ENCODE assay signal across 9 cellular contexts in genomic region chr11:44634401-44635281, GRCh38.
DNase-seq lines count a peak whose midpoint lies in the region; ATAC-seq, FAIRE-seq and TF ChIP-seq lines count a peak whose summit lies in the region.
"Had no signal": no experiment of that assay in that cellular context is flagged by ENCODE, and none has a peak within 500 bp of the region (broad histone marks: within the 10 kb centered on the region; RNA-seq: fewer than 3 reads in every experiment).

No MANE protein-coding gene starts in this region.

- H3K27ac ChIP-seq in endothelial cell of umbilical vein (ENCODE audit: insufficient read depth, low read depth, low read length): no peak overlapping the region

- CTCF ChIA-PET in endothelial cell of umbilical vein (lab: Charles Lee): interaction anchor here (0.6 to 1.9 kb wide), 10 partner anchors 11 to 292 kb away, joined by 3 to 14 read pairs (median 4); no protein-coding TSS in a partner anchor

- FAIRE-seq in endothelial cell of umbilical vein (lab: Jason Lieb, UNC): peak; percentile 85
- FAIRE-seq: G401.6 had no signal

- TF ChIP-seq POLR2A in endothelial cell of umbilical vein (IDR thresholded peaks at IDR 0.05; ENCODE audit: low read depth, low read length): no peak

- dilution Hi-C loops in endothelial cell of umbilical vein (cut with MboI; ENCODE audit: extremely low pct_ligation_motif_present, low sequenced_read_pairs): no loop called here

- H3K4me1 ChIP-seq in endothelial cell of umbilical vein (ENCODE audit: control insufficient read depth, extremely low read depth, insufficient read depth, low read length): peaks cover 20% of the 10 kb centered on the region

- peaks cover 12% of the 10 kb centered on the region for H3K27me3 Mint-ChIP-seq in activated T-cell treated with anti-CD3 and anti-CD28 coated beads, Interleukin-2, amount 50 U/mL, for 4 hours (ENCODE audit: low read depth)
- H3K27me3 Mint-ChIP-seq in activated T-cell treated with anti-CD3 and anti-CD28 coated beads, Interleukin-2, amount 50 U/mL, for 24 hours: peaks cover 20% of the 10 kb centered on the region
- H3K27me3 Mint-ChIP-seq in mesothelial cell of epicardium (ENCODE audit: low read depth): peaks cover 2% of the 10 kb centered on the region
- H3K27me3 Mint-ChIP-seq in activated T-helper 1 cell treated with anti-CD3 and anti-CD28 coated beads, Interleukin-12 subunit alpha, Interleukin-12 subunit beta, Interleukin-2, Interleukin-4 antibody, amounts not matched to agents 30 ng/mL and 10 ng/mL and 1 ng/mL, durations not matched to agents 14 hours and 24 hours and 36 hours (ENCODE audit: insufficient read depth): peaks cover 23% of the 10 kb centered on the region

- no peak for TF ChIP-seq CTCF in endothelial cell of umbilical vein (IDR thresholded peaks at IDR 0.05; ENCODE audit: extremely low read depth in 1 of 2, insufficient read depth in 1 of 2, low read depth in 1 of 2, low read length in 2 of 2)
- TF ChIP-seq CTCF in mesothelial cell of epicardium (IDR thresholded peaks at IDR 0.05; ENCODE audit: unreplicated experiment): no peak

- H4K20me1 ChIP-seq in endothelial cell of umbilical vein (replicated peaks; ENCODE audit: control insufficient read depth, extremely low read depth, insufficient read depth, low read length): no peaks in the 10 kb centered on the region

- H3K79me2 ChIP-seq in endothelial cell of umbilical vein (ENCODE audit: control insufficient read depth, insufficient read depth, low read length): no peaks in the 10 kb centered on the region

- H3K9me1 ChIP-seq in endothelial cell of umbilical vein (replicated peaks; ENCODE audit: control insufficient read depth, extremely low read depth, insufficient read depth, low read length): no peaks in the 10 kb centered on the region

- no peaks in the 10 kb centered on the region for H3K36me3 Mint-ChIP-seq in activated T-cell treated with anti-CD3 and anti-CD28 coated beads, Interleukin-2, amount 50 U/mL, for 4 hours (ENCODE audit: insufficient read depth)
- H3K36me3 Mint-ChIP-seq in activated T-cell treated with anti-CD3 and anti-CD28 coated beads, Interleukin-2, amount 50 U/mL, for 24 hours (ENCODE audit: low read depth): no peaks in the 10 kb centered on the region
- no peaks in the 10 kb centered on the region for H3K36me3 Mint-ChIP-seq in mesothelial cell of epicardium
- peaks cover 2% of the 10 kb centered on the region for H3K36me3 Mint-ChIP-seq in activated T-helper 1 cell treated with anti-CD3 and anti-CD28 coated beads, Interleukin-12 subunit alpha, Interleukin-12 subunit beta, Interleukin-2, Interleukin-4 antibody, amounts not matched to agents 30 ng/mL and 10 ng/mL and 1 ng/mL, durations not matched to agents 14 hours and 24 hours and 36 hours (ENCODE audit: low read depth)

- BruUV-seq in endothelial cell of umbilical vein (replicated peaks; lab: Mats Ljungman, UMichigan): no TSS peak

- H3K9me3 ChIP-seq in endothelial cell of umbilical vein (replicated peaks; ENCODE audit: control insufficient read depth, insufficient read depth, low read length): no peaks in the 10 kb centered on the region

- no peaks in the 10 kb centered on the region for H3K9me3 Mint-ChIP-seq in activated T-cell treated with anti-CD3 and anti-CD28 coated beads, Interleukin-2, amount 50 U/mL, for 4 hours
- no peaks in the 10 kb centered on the region for H3K9me3 Mint-ChIP-seq in activated T-cell treated with anti-CD3 and anti-CD28 coated beads, Interleukin-2, amount 50 U/mL, for 24 hours
- H3K9me3 Mint-ChIP-seq in mesothelial cell of epicardium: no peaks in the 10 kb centered on the region
- no peaks in the 10 kb centered on the region for H3K9me3 Mint-ChIP-seq in activated T-helper 1 cell treated with anti-CD3 and anti-CD28 coated beads, Interleukin-12 subunit alpha, Interleukin-12 subunit beta, Interleukin-2, Interleukin-4 antibody, amounts not matched to agents 30 ng/mL and 10 ng/mL and 1 ng/mL, durations not matched to agents 14 hours and 24 hours and 36 hours

- H3K4me2 ChIP-seq in endothelial cell of umbilical vein (ENCODE audit: insufficient read depth, low read length): no peak overlapping the region

- intact Hi-C loops in endothelial cell of umbilical vein (cut with micrococcal nuclease): no loop called here
- intact Hi-C loops in activated T-helper 1 cell treated with anti-CD3 and anti-CD28 coated beads, Interleukin-12 subunit alpha, Interleukin-12 subunit beta, Interleukin-2, Interleukin-4 antibody, amounts not matched to agents 30 ng/mL and 10 ng/mL and 1 ng/mL, durations not matched to agents 14 hours and 24 hours and 36 hours (cut with micrococcal nuclease): no loop called here

- H3K27me3 ChIP-seq in endothelial cell of umbilical vein (ENCODE audit: control insufficient read depth in 2 of 2, insufficient read depth in 2 of 2, low read length in 2 of 2): no peaks in the 10 kb centered on the region

- H3K4me3 ChIP-seq in endothelial cell of umbilical vein (replicated peaks in 1 of 3; ENCODE audit: insufficient read depth in 1 of 3, low read depth in 1 of 3, low read length in 3 of 3): no peak overlapping the region

- H3K27ac Mint-ChIP-seq in activated T-cell treated with anti-CD3 and anti-CD28 coated beads, Interleukin-2, amount 50 U/mL, for 24 hours: no peak overlapping the region
- peak overlapping the region; percentile 71 for H3K27ac Mint-ChIP-seq in mesothelial cell of epicardium
- no peak overlapping the region for H3K27ac Mint-ChIP-seq in activated T-helper 1 cell treated with anti-CD3 and anti-CD28 coated beads, Interleukin-12 subunit alpha, Interleukin-12 subunit beta, Interleukin-2, Interleukin-4 antibody, amounts not matched to agents 30 ng/mL and 10 ng/mL and 1 ng/mL, durations not matched to agents 14 hours and 24 hours and 36 hours

- H3K4me1 Mint-ChIP-seq in activated T-cell treated with anti-CD3 and anti-CD28 coated beads, Interleukin-2, amount 50 U/mL, for 4 hours (ENCODE audit: low read depth): peaks cover 7% of the 10 kb centered on the region
- H3K4me1 Mint-ChIP-seq in activated T-cell treated with anti-CD3 and anti-CD28 coated beads, Interleukin-2, amount 50 U/mL, for 24 hours (ENCODE audit: low read depth): peaks cover 10% of the 10 kb centered on the region
- H3K4me1 Mint-ChIP-seq in mesothelial cell of epicardium: peaks cover 23% of the 10 kb centered on the region
- no peaks in the 10 kb centered on the region for H3K4me1 Mint-ChIP-seq in activated T-helper 1 cell treated with anti-CD3 and anti-CD28 coated beads, Interleukin-12 subunit alpha, Interleukin-12 subunit beta, Interleukin-2, Interleukin-4 antibody, amounts not matched to agents 30 ng/mL and 10 ng/mL and 1 ng/mL, durations not matched to agents 14 hours and 24 hours and 36 hours (ENCODE audit: low read depth)

- POLR2A ChIA-PET in endothelial cell of umbilical vein (lab: Charles Lee): no interaction called here

- H3K36me3 ChIP-seq in endothelial cell of umbilical vein (ENCODE audit: control insufficient read depth in 2 of 2, extremely low read depth in 1 of 2, insufficient read depth in 2 of 2, low read length in 2 of 2): no peaks in the 10 kb centered on the region

- H3K4me3 Mint-ChIP-seq in activated T-cell treated with anti-CD3 and anti-CD28 coated beads, Interleukin-2, amount 50 U/mL, for 4 hours: no peak overlapping the region
- no peak overlapping the region for H3K4me3 Mint-ChIP-seq in activated T-cell treated with anti-CD3 and anti-CD28 coated beads, Interleukin-2, amount 50 U/mL, for 24 hours
- peak overlapping the region; percentile 47 for H3K4me3 Mint-ChIP-seq in mesothelial cell of epicardium
- H3K4me3 Mint-ChIP-seq in activated T-helper 1 cell treated with anti-CD3 and anti-CD28 coated beads, Interleukin-12 subunit alpha, Interleukin-12 subunit beta, Interleukin-2, Interleukin-4 antibody, amounts not matched to agents 30 ng/mL and 10 ng/mL and 1 ng/mL, durations not matched to agents 14 hours and 24 hours and 36 hours: no peak overlapping the region

- peak; percentile 29 to 38 for ATAC-seq in activated T-cell treated with anti-CD3 and anti-CD28 coated beads, Interleukin-2, amount 50 U/mL, for 4 hours
- no peak for ATAC-seq in HG03045 (IDR thresholded peaks at IDR 0.05; ENCODE audit: unreplicated experiment)
- ATAC-seq in HG03095 (IDR thresholded peaks at IDR 0.05; ENCODE audit: unreplicated experiment): no peak

- peak overlapping the region; percentile 22 for H2AFZ ChIP-seq in endothelial cell of umbilical vein (ENCODE audit: low read depth, low read length)

- DNase-seq in activated T-cell treated with anti-CD3 and anti-CD28 coated beads, Interleukin-2, amount 50 U/mL, for 4 hours: no peak
- no peak for DNase-seq in activated T-cell treated with anti-CD3 and anti-CD28 coated beads, Interleukin-2, amount 50 U/mL, for 24 hours
- DNase-seq in NCI-H82 treated with DMSO at 0.1 percent for 48 hours (lab: John Stamatoyannopoulos, UW; ENCODE audit: unreplicated experiment) (peak; percentile 60), endothelial cell of umbilical vein (ENCODE audit: low read depth, low spot score) (peak; percentile 75), mesothelial cell of epicardium (ENCODE audit: low spot score in 2 of 2, unreplicated experiment in 2 of 2) (peak; percentile 69 to 81)
- DNase-seq in activated T-helper 1 cell treated with anti-CD3 and anti-CD28 coated beads, Interleukin-12 subunit alpha, Interleukin-12 subunit beta, Interleukin-2, Interleukin-4 antibody, amounts not matched to agents 30 ng/mL and 10 ng/mL and 1 ng/mL, durations not matched to agents 14 hours and 24 hours and 36 hours (ENCODE audit: low spot score): no peak

- no peak overlapping the region for H3K9ac ChIP-seq in endothelial cell of umbilical vein (replicated peaks; ENCODE audit: extremely low read depth, insufficient read depth, low read length)

TF ChIP-seq in endothelial cell of umbilical vein, 7 proteins besides CTCF, POLR2A, EP300 and RAD21:
- TF ChIP-seq POLR2AphosphoS5 (IDR thresholded peaks at IDR 0.05; ENCODE audit: insufficient read depth, low read depth, low read length): peak; percentile 21
- peak; percentile 66 for TF ChIP-seq FOS (IDR thresholded peaks at IDR 0.05; ENCODE audit: borderline replicate concordance, insufficient read depth, low read length)
- TF ChIP-seq EZH2 (IDR thresholded peaks at IDR 0.05; ENCODE audit: borderline replicate concordance, low read depth, low read length, severe bottlenecking): no peak
- TF ChIP-seq JUN (IDR thresholded peaks at IDR 0.05; ENCODE audit: borderline replicate concordance, insufficient read depth, insufficient read length, low read depth): peak; percentile 52

Comparison
In these comparisons a context has a peak if more than half of its experiments do, and no peak if none do; other contexts are left out.
1. ATAC-seq: peak in activated T-cell treated with anti-CD3 and anti-CD28 coated beads, Interleukin-2, amount 50 U/mL, for 4 hours (2 of 2); none in HG03045 (single experiment) and HG03095 (single experiment).
2. DNase-seq: peak in NCI-H82 treated with DMSO at 0.1 percent for 48 hours (single experiment), endothelial cell of umbilical vein (single experiment) and mesothelial cell of epicardium (2 of 2); none in activated T-cell treated with anti-CD3 and anti-CD28 coated beads, Interleukin-2, amount 50 U/mL, for 4 hours (single experiment), activated T-cell treated with anti-CD3 and anti-CD28 coated beads, Interleukin-2, amount 50 U/mL, for 24 hours (single experiment) and activated T-helper 1 cell treated with anti-CD3 and anti-CD28 coated beads, Interleukin-12 subunit alpha, Interleukin-12 subunit beta, Interleukin-2, Interleukin-4 antibody, amounts not matched to agents 30 ng/mL and 10 ng/mL and 1 ng/mL, durations not matched to agents 14 hours and 24 hours and 36 hours (single experiment).